23 cellular contexts compared by ENCODE assay signal in genomic region chr10:62718585-62718984, GRCh38.
A peak's percentile ranks its signal among the peaks of the same experiment; 100 is the strongest.
DNase-seq lines count a peak whose midpoint lies in the region; ATAC-seq, FAIRE-seq and TF ChIP-seq lines count a peak whose summit lies in the region.
"Had no signal": no experiment of that assay in that cellular context is flagged by ENCODE, and none has a peak within 500 bp of the region (broad histone marks: within the 10 kb centered on the region; RNA-seq: fewer than 3 reads in every experiment).

No MANE protein-coding gene starts in this region.

- DNase-seq in GM12891 (ENCODE audit: insufficient read length, low spot score) (no peak), kidney tubule cell (ENCODE audit: low spot score) (peak; percentile 23), D721Med (ENCODE audit: insufficient read length, low spot score) (no peak), COR-L47 (lab: John Stamatoyannopoulos, UW) (no peak)
- DNase-seq: 8988T; ACHN; AML-193; BE2C; Calu3; CD4-positive, alpha-beta T cell; CD8-positive, alpha-beta memory T cell; DMS153; DND-41; GOT3; HFFc6 had no signal

- no peaks in the 10 kb centered on the region for H3K36me3 Mint-ChIP-seq in stimulated activated memory B cell treated with anti-CD40 and anti-IgM and Interleukin-4, amounts not matched to agents 10 μg/mL and 1 μg/mL and 100 μg/mL, for 72 hours
- H3K36me3 Mint-ChIP-seq: CD14-positive monocyte; CD8-positive, alpha-beta memory T cell had no signal

- no peaks in the 10 kb centered on the region for H4K20me1 ChIP-seq in OCI-LY3 (ENCODE audit: insufficient read depth, low read length)
- H4K20me1 ChIP-seq: BLaER1 treated with 17β-estradiol and CSF1 and Interleukin-3, amounts not matched to agents 10 nM and 100 nM had no signal

- no peak overlapping the region for H3K9ac ChIP-seq in OCI-LY3 (ENCODE audit: low read length)
- H3K9ac ChIP-seq: BLaER1 treated with 17β-estradiol and CSF1 and Interleukin-3, amounts not matched to agents 10 nM and 100 nM had no signal

- H3K9me3 Mint-ChIP-seq in stimulated activated memory B cell treated with anti-CD40 and anti-IgM and Interleukin-4, amounts not matched to agents 10 μg/mL and 1 μg/mL and 100 μg/mL, for 72 hours = no peaks in the 10 kb centered on the region
- H3K9me3 Mint-ChIP-seq: CD14-positive monocyte; CD4-positive, alpha-beta T cell; CD8-positive, alpha-beta memory T cell; HFFc6 had no signal

- ATAC-seq in stimulated activated memory B cell treated with anti-CD40 and anti-IgM and Interleukin-4, amounts not matched to agents 10 μg/mL and 1 μg/mL and 100 μg/mL, for 72 hours = no peak
- ATAC-seq: A549 had no signal

- peaks cover 14% of the 10 kb centered on the region for H3K4me1 ChIP-seq in OCI-LY3 (ENCODE audit: low read length)
- H3K4me1 ChIP-seq: A549, BE2C, HAP-1 had no signal

- no peak overlapping the region for H3K4me3 ChIP-seq in OCI-LY3 (ENCODE audit: low read length)
- H3K4me3 ChIP-seq: A549; BLaER1 treated with 17β-estradiol and CSF1 and Interleukin-3, amounts not matched to agents 10 nM and 100 nM; HAP-1 had no signal

- FAIRE-seq in GM12891 (lab: Jason Lieb, UNC) = peak; percentile 38
- FAIRE-seq in D721Med (lab: Jason Lieb, UNC) = no peak
- FAIRE-seq: A549, G401.6, H54 had no signal

- H3K27me3 ChIP-seq in OCI-LY3 (ENCODE audit: low read depth, low read length) = no peaks in the 10 kb centered on the region
- H3K27me3 ChIP-seq: BE2C; BLaER1 treated with 17β-estradiol and CSF1 and Interleukin-3, amounts not matched to agents 10 nM and 100 nM had no signal

- H3K4me2 ChIP-seq in OCI-LY3 (ENCODE audit: low read length) = peak overlapping the region; percentile 47
- H3K4me2 ChIP-seq: A549 had no signal

- H3K36me3 ChIP-seq in OCI-LY3 (replicated peaks; ENCODE audit: low read depth, low read length) = no peaks in the 10 kb centered on the region
- H3K36me3 ChIP-seq: BE2C; BLaER1 treated with 17β-estradiol and CSF1 and Interleukin-3, amounts not matched to agents 10 nM and 100 nM; HAP-1 had no signal

- H3K79me2 ChIP-seq in OCI-LY3 (ENCODE audit: low read length) = no peaks in the 10 kb centered on the region

- H3K27ac Mint-ChIP-seq in stimulated activated memory B cell treated with anti-CD40 and anti-IgM and Interleukin-4, amounts not matched to agents 10 μg/mL and 1 μg/mL and 100 μg/mL, for 72 hours = no peak overlapping the region
- H3K27ac Mint-ChIP-seq: CD14-positive monocyte; CD4-positive, alpha-beta T cell; CD8-positive, alpha-beta memory T cell; HFFc6 had no signal

- no peak overlapping the region for H3K4me3 Mint-ChIP-seq in stimulated activated memory B cell treated with anti-CD40 and anti-IgM and Interleukin-4, amounts not matched to agents 10 μg/mL and 1 μg/mL and 100 μg/mL, for 72 hours
- H3K4me3 Mint-ChIP-seq: CD14-positive monocyte; CD4-positive, alpha-beta T cell; CD8-positive, alpha-beta memory T cell; HFFc6 had no signal

- no peaks in the 10 kb centered on the region for H3K4me1 Mint-ChIP-seq in stimulated activated memory B cell treated with anti-CD40 and anti-IgM and Interleukin-4, amounts not matched to agents 10 μg/mL and 1 μg/mL and 100 μg/mL, for 72 hours
- H3K4me1 Mint-ChIP-seq: CD14-positive monocyte had no signal

- H3K27me3 Mint-ChIP-seq in stimulated activated memory B cell treated with anti-CD40 and anti-IgM and Interleukin-4, amounts not matched to agents 10 μg/mL and 1 μg/mL and 100 μg/mL, for 72 hours = no peaks in the 10 kb centered on the region
- H3K27me3 Mint-ChIP-seq: CD4-positive, alpha-beta T cell had no signal

- H3K27ac ChIP-seq in OCI-LY3 (ENCODE audit: low read length) = no peak overlapping the region; the same call in 1 of the 2 replicates
- H3K27ac ChIP-seq: A549 had no signal

- H2AFZ ChIP-seq in OCI-LY3 (ENCODE audit: low read depth, low read length) = no peak overlapping the region

- TF ChIP-seq POLR2A in GM12891 (IDR thresholded peaks at IDR 0.05; ENCODE audit: low read depth, low read length) = no peak

- TF ChIP-seq CTCF in OCI-LY3 (IDR thresholded peaks at IDR 0.05; ENCODE audit: low read depth, low read length) (no peak), D721Med (IDR thresholded peaks at IDR 0.05; ENCODE audit: insufficient read depth, missing control alignments) (no peak)

- H3K9me3 ChIP-seq in OCI-LY3 (ENCODE audit: insufficient read depth, low read length) = no peaks in the 10 kb centered on the region
- H3K9me3 ChIP-seq: A549, BE2C, HAP-1 had no signal

TF ChIP-seq in GM12891, 5 proteins besides CTCF, POLR2A, EP300 and RAD21:
- TF ChIP-seq POU2F2 (IDR thresholded peaks at IDR 0.05; ENCODE audit: low read depth, low read length) = no peak
- TF ChIP-seq PAX5 (IDR thresholded peaks at IDR 0.05; ENCODE audit: insufficient read depth, low read length, severe bottlenecking) = no peak
- TF ChIP-seq TAF1 (IDR thresholded peaks at IDR 0.05; ENCODE audit: low read depth, low read length) = no peak
- TF ChIP-seq POLR2AphosphoS5 (IDR thresholded peaks at IDR 0.05; ENCODE audit: low read depth, low read length) = no peak
- no peak for TF ChIP-seq SPI1 (IDR thresholded peaks at IDR 0.05; ENCODE audit: low read depth, low read length)
TF ChIP-seq in GM12891: peak in this region for 0.
